Comparison of ENCODE assay signal across 8 cellular contexts in the genomic region with DNA sequence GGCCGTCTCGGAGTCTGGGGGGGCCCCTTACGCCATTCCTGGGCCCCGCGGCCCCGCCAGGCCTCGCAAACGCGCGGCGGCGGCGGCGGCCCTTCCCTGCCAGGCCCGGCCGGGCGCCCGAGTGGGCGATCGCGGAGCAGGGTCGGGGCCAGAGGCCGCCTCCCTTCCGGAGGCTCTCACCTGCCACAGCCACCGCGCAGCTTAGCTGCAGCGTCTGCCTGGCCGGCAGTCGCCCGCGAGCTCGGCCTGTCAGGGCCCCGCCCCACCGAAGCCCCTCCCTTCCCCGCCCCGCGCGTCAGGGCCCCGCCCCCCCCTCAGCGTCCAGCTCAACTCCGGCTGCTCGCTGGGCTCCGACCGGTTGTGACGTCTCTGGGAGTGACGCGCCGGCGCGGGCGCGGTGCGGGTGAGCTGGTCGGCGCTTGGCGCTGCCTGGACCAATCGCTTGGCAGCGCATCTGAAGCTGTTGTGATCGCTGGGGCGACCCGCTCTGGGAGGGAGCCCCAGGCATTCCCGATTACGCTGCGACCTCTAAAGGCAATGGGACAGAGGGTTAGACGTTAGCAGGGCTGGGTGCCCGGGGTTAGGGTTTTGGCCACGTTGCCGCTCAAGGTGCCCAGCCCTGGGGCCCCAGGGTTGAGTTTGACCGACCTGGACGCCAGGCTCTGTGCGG. TPM values are rescaled to one million over a fixed set of nuclear protein-coding genes. Genes with fewer than 3 reads are reported as not detected.
DNase-seq lines count a peak whose midpoint lies in the region; ATAC-seq and TF ChIP-seq lines count a peak whose summit lies in the region.

Gene SLC10A3, minus strand, starts transcription at position 216 of the 670 bp plus-strand sequence. CDS start 1,689 bp downstream, outside the sequence.

- peak; percentile 70 to 94 for TF ChIP-seq POLR2A in uterus (IDR thresholded peaks at IDR 0.05)

- peak within 1 kb of the TSS; percentile 74 to 93 for H3K27ac ChIP-seq in uterus

- intact Hi-C loops in uterus (cut with DNase I; ENCODE audit: low total_unique reads), result no loop called here

- H3K36me3 ChIP-seq in uterus, result no peaks in the 10 kb centered on the region

- in situ Hi-C loops in astrocyte of the cerebellum (cut with HindIII; ENCODE audit: low sequenced_read_pairs), result no loop called here

- peak; percentile 80 to 86 for DNase-seq in NCI-H2081 (lab: John Stamatoyannopoulos, UW)
- peak; percentile 80 for DNase-seq in T-helper 9 cell
- peak; percentile 81 for DNase-seq in astrocyte of the cerebellum (ENCODE audit: low read depth)
- peak; percentile 95 for DNase-seq in hepatic stellate cell (ENCODE audit: low spot score)
- DNase-seq in putamen (ENCODE audit: low spot score), result peak; percentile 95
- peak; percentile 91 to 92 for DNase-seq in uterus

- H3K4me3 ChIP-seq in astrocyte of the cerebellum (ENCODE audit: low read depth, low read length) (peak within 1 kb of the TSS; percentile 52), uterus (peak within 1 kb of the TSS; percentile 37 to 65)

- no peaks in the 10 kb centered on the region for H3K27me3 ChIP-seq in uterus

- no peaks in the 10 kb centered on the region for H3K9me3 ChIP-seq in uterus

- ATAC-seq in GM18517 (IDR thresholded peaks at IDR 0.05; ENCODE audit: unreplicated experiment) (peak; percentile 79), HG03039 (IDR thresholded peaks at IDR 0.05; ENCODE audit: unreplicated experiment) (peak; percentile 79)

- H3K4me1 ChIP-seq in uterus, result no peaks in the 10 kb centered on the region

- TF ChIP-seq CTCF in astrocyte of the cerebellum (IDR thresholded peaks at IDR 0.05; ENCODE audit: low read depth, low read length, missing control alignments) (no peak), uterus (IDR thresholded peaks at IDR 0.05) (no peak)

RNA-seq across cellular contexts. Expression of gene SLC10A3, which starts in this region (rescaled TPM):
- 10 to 100 TPM in 3 of 4 donors, 1 to 10 TPM in 1; 9.1 to 62.8 (median 32.7) TPM for total RNA-seq in uterus

Comparison
In these comparisons a context has a peak if more than half of its experiments do, and no peak if none do; other contexts are left out.
1. Peak in every context shown above with its lines: DNase-seq, ATAC-seq, H3K4me3 ChIP-seq and H3K27ac ChIP-seq.